Comparison of ENCODE assay signal across 15 cellular contexts in genomic region chr3:11554236-11554610, GRCh38.
DNase-seq lines count a peak whose midpoint lies in the region; ATAC-seq and TF ChIP-seq lines count a peak whose summit lies in the region.
"Had no signal": no experiment of that assay in that cellular context is flagged by ENCODE, and none has a peak within 500 bp of the region (broad histone marks: within the 10 kb centered on the region; RNA-seq: fewer than 3 reads in every experiment).

No MANE protein-coding gene starts in this region.

- H3K27me3 ChIP-seq in esophagus muscularis mucosa (no peaks in the 10 kb centered on the region), psoas muscle (ENCODE audit: insufficient read depth in 3 of 3, low read length in 2 of 3) (no peaks in the 10 kb centered on the region), upper lobe of left lung (no peaks in the 10 kb centered on the region)

- H3K4me1 ChIP-seq in esophagus muscularis mucosa = peaks cover 45 to 67% (median 58%) of the 10 kb centered on the region in 4 donors
- H3K4me1 ChIP-seq in psoas muscle = peaks cover 54% of the 10 kb centered on the region
- H3K4me1 ChIP-seq in upper lobe of left lung = peaks cover 14 to 37% (median 31%) of the 10 kb centered on the region in 4 donors

- H3K9me3 ChIP-seq in esophagus muscularis mucosa (no peaks in the 10 kb centered on the region), psoas muscle (no peaks in the 10 kb centered on the region), upper lobe of left lung (no peaks in the 10 kb centered on the region)

- no peak for DNase-seq in esophagus muscularis mucosa (ENCODE audit: extremely low spot score)
- no peak for DNase-seq in psoas muscle
- DNase-seq in upper lobe of left lung = no peak
- DNase-seq in kidney tubule cell (ENCODE audit: low spot score) = no peak
- DNase-seq: activated CD8-positive, alpha-beta memory T cell treated with anti-CD3 and anti-CD28 coated beads, Interleukin-2, amount 10 ng/mL, durations not matched to agents 7 days and 5 days; DMS79 treated with DMSO at 0.1 percent for 48 hours; Kasumi-1; mammary epithelial cell; NCI-H1417; SHP77 treated with DMSO at 0.1 percent for 48 hours; stimulated activated CD4-positive, alpha-beta T cell treated with anti-CD3 and anti-CD28 coated beads, Interleukin-4, amount 100 ng/mL, for 24 hours had no signal

- TF ChIP-seq POLR2A in esophagus muscularis mucosa (IDR thresholded peaks at IDR 0.05; ENCODE audit: low read depth) (no peak), upper lobe of left lung (IDR thresholded peaks at IDR 0.05) (no peak)

- no peak for TF ChIP-seq EP300 in esophagus muscularis mucosa (IDR thresholded peaks at IDR 0.05)
- TF ChIP-seq EP300 in upper lobe of left lung (IDR thresholded peaks at IDR 0.05) = no peak

- H3K4me3 ChIP-seq in esophagus muscularis mucosa (no peak overlapping the region), psoas muscle (no peak overlapping the region), upper lobe of left lung (no peak overlapping the region)

- ATAC-seq in psoas muscle (peak in 1 of 4 donors; percentile 3), upper lobe of left lung (ENCODE audit: low FRiP score in 2 of 2) (no peak), GM19395 (IDR thresholded peaks at IDR 0.05; ENCODE audit: unreplicated experiment) (no peak), HG03196 (IDR thresholded peaks at IDR 0.05; ENCODE audit: unreplicated experiment) (no peak)
- ATAC-seq: activated CD4-positive, CD25-positive, alpha-beta regulatory T cell treated with anti-CD3 and anti-CD28 coated beads, Interleukin-2, amount 50 U/mL, for 24 hours; activated CD8-positive, alpha-beta memory T cell treated with anti-CD3 and anti-CD28 coated beads, Interleukin-2, amount 10 ng/mL, durations not matched to agents 7 days and 5 days had no signal

- intact Hi-C loops in esophagus muscularis mucosa (cut with DNase I) (no loop called here), psoas muscle (cut with DNase I) (no loop called here)

- no CpG with 5 or more reads among the region's 3 CpGs for WGBS in esophagus muscularis mucosa
- WGBS in psoas muscle, 3 donors = 74 to 88% (median 78%) methylated on average over 3 of the region's 3 CpGs
- 70 to 89% methylated on average over 3 of the region's 3 CpGs for WGBS in upper lobe of left lung, 2 donors

- TF ChIP-seq CTCF in esophagus muscularis mucosa (IDR thresholded peaks at IDR 0.05) (no peak), psoas muscle (IDR thresholded peaks at IDR 0.05) (no peak), upper lobe of left lung (IDR thresholded peaks at IDR 0.05) (no peak)

- H3K27ac ChIP-seq in angular gyrus (ENCODE audit: low read depth, low read length) (peak overlapping the region; percentile 58), esophagus muscularis mucosa (replicated peaks in 1 of 4) (peak overlapping the region; percentile 41 to 66 (median 57)), psoas muscle (peak overlapping the region; percentile 41), upper lobe of left lung (peak overlapping the region; percentile 34 to 78 (median 65))

- H3K36me3 ChIP-seq in esophagus muscularis mucosa = peaks cover 6 to 48% (median 20%) of the 10 kb centered on the region in 4 donors
- peaks cover 0 to 36% of the 10 kb centered on the region in 2 donors for H3K36me3 ChIP-seq in psoas muscle (ENCODE audit: insufficient read depth in 1 of 2, low read depth in 1 of 2)
- peaks cover 0 to 44% (median 22%) of the 10 kb centered on the region in 4 donors for H3K36me3 ChIP-seq in upper lobe of left lung
